15 cellular contexts compared by ENCODE assay signal in genomic region chr1:248861621-248862020, GRCh38.
"Had no signal": no experiment of that assay in that cellular context is flagged by ENCODE, and none has a peak within 500 bp of the region (broad histone marks: within the 10 kb centered on the region; RNA-seq: fewer than 3 reads in every experiment).

No MANE protein-coding gene starts in this region.

- H3K27me3 ChIP-seq: heart right ventricle, tibial artery had no signal

- DNase-seq: activated CD4-positive, alpha-beta memory T cell treated with anti-CD3 and anti-CD28 coated beads for 36 hours; activated CD8-positive, alpha-beta memory T cell treated with anti-CD3 and anti-CD28 coated beads, Interleukin-2, amount 10 ng/mL, durations not matched to agents 7 days and 5 days; activated naive CD4-positive, alpha-beta T cell treated with anti-CD3 and anti-CD28 coated beads for 36 hours; activated T-cell treated with anti-CD3 and anti-CD28 coated beads, Interleukin-2, amount 50 U/mL, for 1 hour; erythroblast; heart right ventricle; mesendoderm; nephron progenitor cell; stimulated activated naive CD4-positive, alpha-beta T cell had no signal

- H3K9me3 Mint-ChIP-seq: activated CD4-positive, alpha-beta memory T cell treated with anti-CD3 and anti-CD28 coated beads for 36 hours; activated naive CD4-positive, alpha-beta T cell treated with anti-CD3 and anti-CD28 coated beads for 36 hours; nephron progenitor cell; T-helper 2 cell treated with Interferon-gamma antibody and Interleukin-4, amounts not matched to agents 5 μg/mL and 100 μg/mL, for 36 hours had no signal

- H3K4me3 ChIP-seq: heart right ventricle, SK-N-MC, tibial artery had no signal

- H3K27ac Mint-ChIP-seq: activated CD4-positive, alpha-beta memory T cell treated with anti-CD3 and anti-CD28 coated beads for 36 hours; activated naive CD4-positive, alpha-beta T cell treated with anti-CD3 and anti-CD28 coated beads for 36 hours; nephron progenitor cell; T-helper 2 cell treated with Interferon-gamma antibody and Interleukin-4, amounts not matched to agents 5 μg/mL and 100 μg/mL, for 36 hours had no signal

- H3K27ac ChIP-seq: heart right ventricle, SK-N-MC had no signal

- H3K36me3 Mint-ChIP-seq: activated CD4-positive, alpha-beta memory T cell treated with anti-CD3 and anti-CD28 coated beads for 36 hours; activated CD8-positive, alpha-beta memory T cell treated with anti-CD3 and anti-CD28 coated beads, Interleukin-2, amount 10 ng/mL, durations not matched to agents 7 days and 5 days had no signal

- FAIRE-seq: frontal cortex, TTC549, urothelium cell line had no signal

- H3K27me3 Mint-ChIP-seq: activated CD4-positive, alpha-beta memory T cell treated with anti-CD3 and anti-CD28 coated beads for 36 hours; activated CD8-positive, alpha-beta memory T cell treated with anti-CD3 and anti-CD28 coated beads, Interleukin-2, amount 10 ng/mL, durations not matched to agents 7 days and 5 days had no signal

- H3K36me3 ChIP-seq: heart right ventricle, tibial artery had no signal

- ATAC-seq: activated CD8-positive, alpha-beta memory T cell treated with anti-CD3 and anti-CD28 coated beads, Interleukin-2, amount 10 ng/mL, durations not matched to agents 7 days and 5 days; heart right ventricle had no signal

- H3K9me3 ChIP-seq: heart right ventricle, tibial artery had no signal
